1 cellular context compared by ENCODE assay signal in the genomic region with DNA sequence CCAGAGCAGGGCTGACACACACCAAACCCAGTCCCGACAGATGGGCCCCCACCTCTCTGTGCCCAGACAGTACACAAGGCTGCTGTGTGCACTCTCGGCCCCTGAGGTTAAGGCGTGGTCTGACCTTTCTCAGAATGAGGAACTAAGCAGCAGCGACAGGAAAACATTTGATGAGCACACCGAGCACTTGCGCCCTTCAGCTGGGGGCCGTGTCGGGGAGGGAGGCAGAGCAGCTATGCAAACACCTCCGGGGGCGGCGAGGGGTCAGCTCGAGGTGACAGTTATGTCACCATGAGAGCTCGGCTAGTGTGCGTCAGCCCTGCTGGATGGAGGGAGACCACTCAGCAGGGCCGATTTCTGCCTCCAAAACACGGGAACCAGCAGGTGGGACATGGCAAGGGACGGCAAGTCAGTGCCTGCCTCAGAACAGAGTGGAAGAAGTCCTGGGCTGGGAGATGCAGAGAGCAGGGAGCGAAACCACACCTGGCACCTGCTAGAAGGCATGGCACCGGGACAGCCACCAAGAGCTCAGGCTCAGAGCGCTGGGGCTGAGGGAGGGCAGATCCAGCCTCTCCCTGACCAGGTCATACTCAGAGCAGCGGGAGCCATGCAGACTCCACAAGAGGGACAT.
TF ChIP-seq lines count a peak whose summit lies in the region.

No MANE protein-coding gene starts in this region.

TF ChIP-seq in K562, 482 proteins besides CTCF, POLR2A, EP300 and RAD21 (continued from another document and continues in another):
- TF ChIP-seq, protein P1, sequence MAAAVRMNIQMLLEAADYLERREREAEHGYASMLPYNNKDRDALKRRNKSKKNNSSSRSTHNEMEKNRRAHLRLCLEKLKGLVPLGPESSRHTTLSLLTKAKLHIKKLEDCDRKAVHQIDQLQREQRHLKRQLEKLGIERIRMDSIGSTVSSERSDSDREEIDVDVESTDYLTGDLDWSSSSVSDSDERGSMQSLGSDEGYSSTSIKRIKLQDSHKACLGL (CRISPR knock-in tag; IDR thresholded peaks at IDR 0.05; ENCODE audit: borderline replicate concordance, poor library complexity, severe bottlenecking), result no peak
- peak; percentile 6 for TF ChIP-seq MEIS2 (IDR thresholded peaks at IDR 0.05; ENCODE audit: partially characterized antibody)
- peak in 1 of 2 experiments; percentile 47; a peak in 2 of 4 replicates for TF ChIP-seq KDM1A (IDR thresholded peaks at IDR 0.05)
- no peak for TF ChIP-seq ZFP30 (CRISPR knock-in tag; IDR thresholded peaks at IDR 0.05; ENCODE audit: borderline replicate concordance)
- no peak for TF ChIP-seq TEAD1 (CRISPR knock-in tag; IDR thresholded peaks at IDR 0.05)
- TF ChIP-seq CBX3 (IDR thresholded peaks at IDR 0.05; ENCODE audit: borderline replicate concordance in 1 of 2, low read length in 2 of 2), result no peak
- TF ChIP-seq ETV6 (IDR thresholded peaks at IDR 0.05; ENCODE audit: borderline replicate concordance in 1 of 2, low read depth in 2 of 2, low read length in 1 of 2), result no peak
- TF ChIP-seq ETV6 (CRISPR knock-in tag; IDR thresholded peaks at IDR 0.05; ENCODE audit: borderline replicate concordance), result no peak
- 0 out of 2 replicates have a peak, but pooled peaks have one; percentile 33 for TF ChIP-seq SPI1 (IDR thresholded peaks at IDR 0.05; ENCODE audit: borderline replicate concordance, low read depth, low read length)
- peak; percentile 58 for TF ChIP-seq CBFA2T2 (conservative IDR thresholded peaks at IDR 0.05)
- peak; percentile 34 to 52; a peak in 2 of 4 replicates for TF ChIP-seq NRF1 (conservative IDR thresholded peaks at IDR 0.05 in 1 of 2, IDR thresholded peaks at IDR 0.05 in 1 of 2)
- TF ChIP-seq, protein P2, sequence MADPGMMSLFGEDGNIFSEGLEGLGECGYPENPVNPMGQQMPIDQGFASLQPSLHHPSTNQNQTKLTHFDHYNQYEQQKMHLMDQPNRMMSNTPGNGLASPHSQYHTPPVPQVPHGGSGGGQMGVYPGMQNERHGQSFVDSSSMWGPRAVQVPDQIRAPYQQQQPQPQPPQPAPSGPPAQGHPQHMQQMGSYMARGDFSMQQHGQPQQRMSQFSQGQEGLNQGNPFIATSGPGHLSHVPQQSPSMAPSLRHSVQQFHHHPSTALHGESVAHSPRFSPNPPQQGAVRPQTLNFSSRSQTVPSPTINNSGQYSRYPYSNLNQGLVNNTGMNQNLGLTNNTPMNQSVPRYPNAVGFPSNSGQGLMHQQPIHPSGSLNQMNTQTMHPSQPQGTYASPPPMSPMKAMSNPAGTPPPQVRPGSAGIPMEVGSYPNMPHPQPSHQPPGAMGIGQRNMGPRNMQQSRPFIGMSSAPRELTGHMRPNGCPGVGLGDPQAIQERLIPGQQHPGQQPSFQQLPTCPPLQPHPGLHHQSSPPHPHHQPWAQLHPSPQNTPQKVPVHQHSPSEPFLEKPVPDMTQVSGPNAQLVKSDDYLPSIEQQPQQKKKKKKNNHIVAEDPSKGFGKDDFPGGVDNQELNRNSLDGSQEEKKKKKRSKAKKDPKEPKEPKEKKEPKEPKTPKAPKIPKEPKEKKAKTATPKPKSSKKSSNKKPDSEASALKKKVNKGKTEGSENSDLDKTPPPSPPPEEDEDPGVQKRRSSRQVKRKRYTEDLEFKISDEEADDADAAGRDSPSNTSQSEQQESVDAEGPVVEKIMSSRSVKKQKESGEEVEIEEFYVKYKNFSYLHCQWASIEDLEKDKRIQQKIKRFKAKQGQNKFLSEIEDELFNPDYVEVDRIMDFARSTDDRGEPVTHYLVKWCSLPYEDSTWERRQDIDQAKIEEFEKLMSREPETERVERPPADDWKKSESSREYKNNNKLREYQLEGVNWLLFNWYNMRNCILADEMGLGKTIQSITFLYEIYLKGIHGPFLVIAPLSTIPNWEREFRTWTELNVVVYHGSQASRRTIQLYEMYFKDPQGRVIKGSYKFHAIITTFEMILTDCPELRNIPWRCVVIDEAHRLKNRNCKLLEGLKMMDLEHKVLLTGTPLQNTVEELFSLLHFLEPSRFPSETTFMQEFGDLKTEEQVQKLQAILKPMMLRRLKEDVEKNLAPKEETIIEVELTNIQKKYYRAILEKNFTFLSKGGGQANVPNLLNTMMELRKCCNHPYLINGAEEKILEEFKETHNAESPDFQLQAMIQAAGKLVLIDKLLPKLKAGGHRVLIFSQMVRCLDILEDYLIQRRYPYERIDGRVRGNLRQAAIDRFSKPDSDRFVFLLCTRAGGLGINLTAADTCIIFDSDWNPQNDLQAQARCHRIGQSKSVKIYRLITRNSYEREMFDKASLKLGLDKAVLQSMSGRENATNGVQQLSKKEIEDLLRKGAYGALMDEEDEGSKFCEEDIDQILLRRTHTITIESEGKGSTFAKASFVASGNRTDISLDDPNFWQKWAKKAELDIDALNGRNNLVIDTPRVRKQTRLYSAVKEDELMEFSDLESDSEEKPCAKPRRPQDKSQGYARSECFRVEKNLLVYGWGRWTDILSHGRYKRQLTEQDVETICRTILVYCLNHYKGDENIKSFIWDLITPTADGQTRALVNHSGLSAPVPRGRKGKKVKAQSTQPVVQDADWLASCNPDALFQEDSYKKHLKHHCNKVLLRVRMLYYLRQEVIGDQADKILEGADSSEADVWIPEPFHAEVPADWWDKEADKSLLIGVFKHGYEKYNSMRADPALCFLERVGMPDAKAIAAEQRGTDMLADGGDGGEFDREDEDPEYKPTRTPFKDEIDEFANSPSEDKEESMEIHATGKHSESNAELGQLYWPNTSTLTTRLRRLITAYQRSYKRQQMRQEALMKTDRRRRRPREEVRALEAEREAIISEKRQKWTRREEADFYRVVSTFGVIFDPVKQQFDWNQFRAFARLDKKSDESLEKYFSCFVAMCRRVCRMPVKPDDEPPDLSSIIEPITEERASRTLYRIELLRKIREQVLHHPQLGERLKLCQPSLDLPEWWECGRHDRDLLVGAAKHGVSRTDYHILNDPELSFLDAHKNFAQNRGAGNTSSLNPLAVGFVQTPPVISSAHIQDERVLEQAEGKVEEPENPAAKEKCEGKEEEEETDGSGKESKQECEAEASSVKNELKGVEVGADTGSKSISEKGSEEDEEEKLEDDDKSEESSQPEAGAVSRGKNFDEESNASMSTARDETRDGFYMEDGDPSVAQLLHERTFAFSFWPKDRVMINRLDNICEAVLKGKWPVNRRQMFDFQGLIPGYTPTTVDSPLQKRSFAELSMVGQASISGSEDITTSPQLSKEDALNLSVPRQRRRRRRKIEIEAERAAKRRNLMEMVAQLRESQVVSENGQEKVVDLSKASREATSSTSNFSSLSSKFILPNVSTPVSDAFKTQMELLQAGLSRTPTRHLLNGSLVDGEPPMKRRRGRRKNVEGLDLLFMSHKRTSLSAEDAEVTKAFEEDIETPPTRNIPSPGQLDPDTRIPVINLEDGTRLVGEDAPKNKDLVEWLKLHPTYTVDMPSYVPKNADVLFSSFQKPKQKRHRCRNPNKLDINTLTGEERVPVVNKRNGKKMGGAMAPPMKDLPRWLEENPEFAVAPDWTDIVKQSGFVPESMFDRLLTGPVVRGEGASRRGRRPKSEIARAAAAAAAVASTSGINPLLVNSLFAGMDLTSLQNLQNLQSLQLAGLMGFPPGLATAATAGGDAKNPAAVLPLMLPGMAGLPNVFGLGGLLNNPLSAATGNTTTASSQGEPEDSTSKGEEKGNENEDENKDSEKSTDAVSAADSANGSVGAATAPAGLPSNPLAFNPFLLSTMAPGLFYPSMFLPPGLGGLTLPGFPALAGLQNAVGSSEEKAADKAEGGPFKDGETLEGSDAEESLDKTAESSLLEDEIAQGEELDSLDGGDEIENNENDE (IDR thresholded peaks at IDR 0.05; ENCODE audit: low read depth, low read length), result no peak
- TF ChIP-seq, protein P3, sequence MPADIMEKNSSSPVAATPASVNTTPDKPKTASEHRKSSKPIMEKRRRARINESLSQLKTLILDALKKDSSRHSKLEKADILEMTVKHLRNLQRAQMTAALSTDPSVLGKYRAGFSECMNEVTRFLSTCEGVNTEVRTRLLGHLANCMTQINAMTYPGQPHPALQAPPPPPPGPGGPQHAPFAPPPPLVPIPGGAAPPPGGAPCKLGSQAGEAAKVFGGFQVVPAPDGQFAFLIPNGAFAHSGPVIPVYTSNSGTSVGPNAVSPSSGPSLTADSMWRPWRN (IDR thresholded peaks at IDR 0.05; ENCODE audit: low read depth), result no peak
- no peak for TF ChIP-seq KLF10 (CRISPR knock-in tag; IDR thresholded peaks at IDR 0.05)
- no peak for TF ChIP-seq SMC3 (conservative IDR thresholded peaks at IDR 0.05; ENCODE audit: insufficient read depth, low read depth, low read length)
- TF ChIP-seq GATAD2B (IDR thresholded peaks at IDR 0.05; ENCODE audit: borderline replicate concordance), result no peak
- no peak for TF ChIP-seq FOXJ3 (CRISPR knock-in tag; IDR thresholded peaks at IDR 0.05)
- TF ChIP-seq DMBX1 (CRISPR knock-in tag; IDR thresholded peaks at IDR 0.05; ENCODE audit: borderline replicate concordance), result no peak
- no peak for TF ChIP-seq DDX20 (tag; IDR thresholded peaks at IDR 0.05; ENCODE audit: low read depth)
- TF ChIP-seq NONO (IDR thresholded peaks at IDR 0.05; ENCODE audit: low read depth in 2 of 2, low read length in 1 of 2), result no peak
- TF ChIP-seq, protein P4, sequence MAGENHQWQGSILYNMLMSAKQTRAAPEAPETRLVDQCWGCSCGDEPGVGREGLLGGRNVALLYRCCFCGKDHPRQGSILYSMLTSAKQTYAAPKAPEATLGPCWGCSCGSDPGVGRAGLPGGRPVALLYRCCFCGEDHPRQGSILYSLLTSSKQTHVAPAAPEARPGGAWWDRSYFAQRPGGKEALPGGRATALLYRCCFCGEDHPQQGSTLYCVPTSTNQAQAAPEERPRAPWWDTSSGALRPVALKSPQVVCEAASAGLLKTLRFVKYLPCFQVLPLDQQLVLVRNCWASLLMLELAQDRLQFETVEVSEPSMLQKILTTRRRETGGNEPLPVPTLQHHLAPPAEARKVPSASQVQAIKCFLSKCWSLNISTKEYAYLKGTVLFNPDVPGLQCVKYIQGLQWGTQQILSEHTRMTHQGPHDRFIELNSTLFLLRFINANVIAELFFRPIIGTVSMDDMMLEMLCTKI (IDR thresholded peaks at IDR 0.05; ENCODE audit: partially characterized antibody), result no peak
- TF ChIP-seq EGR1 (conservative IDR thresholded peaks at IDR 0.05), result peak; percentile 51; the same call in 1 of the 2 replicates
- TF ChIP-seq ELF1 (tag; IDR thresholded peaks at IDR 0.05), result no peak
- TF ChIP-seq, protein P5, sequence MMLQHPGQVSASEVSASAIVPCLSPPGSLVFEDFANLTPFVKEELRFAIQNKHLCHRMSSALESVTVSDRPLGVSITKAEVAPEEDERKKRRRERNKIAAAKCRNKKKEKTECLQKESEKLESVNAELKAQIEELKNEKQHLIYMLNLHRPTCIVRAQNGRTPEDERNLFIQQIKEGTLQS (IDR thresholded peaks at IDR 0.05), result 0 out of 2 replicates have a peak, but pooled peaks have one; percentile 28
- TF ChIP-seq, protein P5 (CRISPR knock-in tag; conservative IDR thresholded peaks at IDR 0.05), result no peak
- TF ChIP-seq TBL1XR1 (IDR thresholded peaks at IDR 0.05; ENCODE audit: low read length in 2 of 2), result peak in 1 of 2 experiments; percentile 31; a peak in 1 of 4 replicates
- no peak for TF ChIP-seq SRSF3 (IDR thresholded peaks at IDR 0.05; ENCODE audit: insufficient read depth, low read length)
- peak; percentile 46; the same call in 1 of the 2 replicates for TF ChIP-seq TCF3 (CRISPR knock-in tag; IDR thresholded peaks at IDR 0.05)
- TF ChIP-seq, protein P6, sequence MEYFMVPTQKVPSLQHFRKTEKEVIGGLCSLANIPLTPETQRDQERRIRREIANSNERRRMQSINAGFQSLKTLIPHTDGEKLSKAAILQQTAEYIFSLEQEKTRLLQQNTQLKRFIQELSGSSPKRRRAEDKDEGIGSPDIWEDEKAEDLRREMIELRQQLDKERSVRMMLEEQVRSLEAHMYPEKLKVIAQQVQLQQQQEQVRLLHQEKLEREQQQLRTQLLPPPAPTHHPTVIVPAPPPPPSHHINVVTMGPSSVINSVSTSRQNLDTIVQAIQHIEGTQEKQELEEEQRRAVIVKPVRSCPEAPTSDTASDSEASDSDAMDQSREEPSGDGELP (CRISPR knock-in tag; IDR thresholded peaks at IDR 0.05; ENCODE audit: borderline replicate concordance), result peak; percentile 28; the same call in 1 of the 2 replicates
- no peak for TF ChIP-seq WHSC1 (IDR thresholded peaks at IDR 0.05; ENCODE audit: low read length)
- peak; percentile 30; the same call in 1 of the 2 replicates for TF ChIP-seq NR2C1 (IDR thresholded peaks at IDR 0.05)
- no peak for TF ChIP-seq NR2C1 (tag; IDR thresholded peaks at IDR 0.05)
- TF ChIP-seq, protein P7, sequence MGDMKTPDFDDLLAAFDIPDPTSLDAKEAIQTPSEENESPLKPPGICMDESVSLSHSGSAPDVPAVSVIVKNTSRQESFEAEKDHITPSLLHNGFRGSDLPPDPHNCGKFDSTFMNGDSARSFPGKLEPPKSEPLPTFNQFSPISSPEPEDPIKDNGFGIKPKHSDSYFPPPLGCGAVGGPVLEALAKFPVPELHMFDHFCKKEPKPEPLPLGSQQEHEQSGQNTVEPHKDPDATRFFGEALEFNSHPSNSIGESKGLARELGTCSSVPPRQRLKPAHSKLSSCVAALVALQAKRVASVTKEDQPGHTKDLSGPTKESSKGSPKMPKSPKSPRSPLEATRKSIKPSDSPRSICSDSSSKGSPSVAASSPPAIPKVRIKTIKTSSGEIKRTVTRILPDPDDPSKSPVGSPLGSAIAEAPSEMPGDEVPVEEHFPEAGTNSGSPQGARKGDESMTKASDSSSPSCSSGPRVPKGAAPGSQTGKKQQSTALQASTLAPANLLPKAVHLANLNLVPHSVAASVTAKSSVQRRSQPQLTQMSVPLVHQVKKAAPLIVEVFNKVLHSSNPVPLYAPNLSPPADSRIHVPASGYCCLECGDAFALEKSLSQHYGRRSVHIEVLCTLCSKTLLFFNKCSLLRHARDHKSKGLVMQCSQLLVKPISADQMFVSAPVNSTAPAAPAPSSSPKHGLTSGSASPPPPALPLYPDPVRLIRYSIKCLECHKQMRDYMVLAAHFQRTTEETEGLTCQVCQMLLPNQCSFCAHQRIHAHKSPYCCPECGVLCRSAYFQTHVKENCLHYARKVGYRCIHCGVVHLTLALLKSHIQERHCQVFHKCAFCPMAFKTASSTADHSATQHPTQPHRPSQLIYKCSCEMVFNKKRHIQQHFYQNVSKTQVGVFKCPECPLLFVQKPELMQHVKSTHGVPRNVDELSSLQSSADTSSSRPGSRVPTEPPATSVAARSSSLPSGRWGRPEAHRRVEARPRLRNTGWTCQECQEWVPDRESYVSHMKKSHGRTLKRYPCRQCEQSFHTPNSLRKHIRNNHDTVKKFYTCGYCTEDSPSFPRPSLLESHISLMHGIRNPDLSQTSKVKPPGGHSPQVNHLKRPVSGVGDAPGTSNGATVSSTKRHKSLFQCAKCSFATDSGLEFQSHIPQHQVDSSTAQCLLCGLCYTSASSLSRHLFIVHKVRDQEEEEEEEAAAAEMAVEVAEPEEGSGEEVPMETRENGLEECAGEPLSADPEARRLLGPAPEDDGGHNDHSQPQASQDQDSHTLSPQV (IDR thresholded peaks at IDR 0.05), result no peak
- no peak for TF ChIP-seq BCL6 (CRISPR knock-in tag; IDR thresholded peaks at IDR 0.05)
- no peak for TF ChIP-seq CBX1 (IDR thresholded peaks at IDR 0.05; ENCODE audit: low read depth)
- TF ChIP-seq HMG20B (CRISPR knock-in tag; IDR thresholded peaks at IDR 0.05), result no peak
- TF ChIP-seq ZNF76 (CRISPR knock-in tag; IDR thresholded peaks at IDR 0.05; ENCODE audit: borderline replicate concordance), result no peak
